Comparison of ENCODE assay signal across 19 cellular contexts in the genomic region with DNA sequence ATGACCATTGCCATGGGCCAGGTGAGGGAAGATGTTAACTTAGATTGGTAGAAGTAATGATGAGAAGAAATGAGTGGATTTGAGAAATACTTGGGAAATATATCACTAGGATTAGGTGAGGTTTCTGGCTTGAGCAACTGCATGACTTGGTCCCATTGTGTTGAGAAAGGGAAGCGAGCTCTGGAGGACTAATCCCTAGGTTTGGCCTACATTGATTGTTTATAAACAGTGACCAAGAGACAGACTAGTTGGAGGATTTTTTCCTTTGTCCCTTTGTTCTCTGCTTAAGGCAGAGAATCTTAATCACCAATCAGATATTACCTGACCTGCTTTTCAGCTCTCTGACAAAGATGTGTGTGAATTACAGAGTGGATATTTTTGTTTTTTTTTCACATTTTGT.
DNase-seq lines count a peak whose midpoint lies in the region; ATAC-seq, FAIRE-seq and TF ChIP-seq lines count a peak whose summit lies in the region.
"Had no signal": no experiment of that assay in that cellular context is flagged by ENCODE, and none has a peak within 500 bp of the region (broad histone marks: within the 10 kb centered on the region; RNA-seq: fewer than 3 reads in every experiment).

No MANE protein-coding gene starts in this region.

- no peak for ATAC-seq in HG03565 (IDR thresholded peaks at IDR 0.05; ENCODE audit: unreplicated experiment)
- ATAC-seq: GM12878, Panc1 had no signal

- TF ChIP-seq CTCF in bronchial epithelial cell (IDR thresholded peaks at IDR 0.05; ENCODE audit: insufficient read depth, low read length, severe bottlenecking) (no peak), fibroblast of pulmonary artery (IDR thresholded peaks at IDR 0.05; ENCODE audit: low read length, missing control alignments) (no peak), retinal pigment epithelial cell (conservative IDR thresholded peaks at IDR 0.05; ENCODE audit: low read depth, low read length) (no peak), GM10248 (IDR thresholded peaks at IDR 0.05; ENCODE audit: control extremely low read depth, extremely low read depth, low read depth, missing control alignments) (no peak)

- DNase-seq in HAP-1 (ENCODE audit: low spot score in 2 of 2) (peak; percentile 44 to 64), bronchial epithelial cell (ENCODE audit: low read depth) (peak; percentile 20), fibroblast of pulmonary artery (ENCODE audit: low read depth) (peak; percentile 51), retinal pigment epithelial cell (ENCODE audit: low read depth) (peak; percentile 41), posterior vena cava (ENCODE audit: low spot score) (no peak), GM10248 (ENCODE audit: extremely low spot score) (no peak)
- DNase-seq: CD4-positive, alpha-beta T cell; DMS153; GF-D8; NCI-H1092 treated with DMSO at 0.1 percent for 48 hours; NCI-H146; NCI-H2081; NCI-H2171 treated with DMSO at 0.1 percent for 48 hours; NCI-H446 had no signal

- H3K36me3 ChIP-seq in HAP-1 (replicated peaks) (no peaks in the 10 kb centered on the region), bronchial epithelial cell (ENCODE audit: control insufficient read depth, insufficient read depth, low read length) (peaks cover 2% of the 10 kb centered on the region)

- H3K9me3 ChIP-seq in HAP-1, result no peaks in the 10 kb centered on the region

- H3K27me3 ChIP-seq in HAP-1 (ENCODE audit: low read depth) (no peaks in the 10 kb centered on the region), bronchial epithelial cell (ENCODE audit: control insufficient read depth, insufficient read depth, low read length) (no peaks in the 10 kb centered on the region)

- intact Hi-C loops in posterior vena cava (cut with DNase I), result no loop called here

- H3K4me1 ChIP-seq in HAP-1, result peaks cover 9% of the 10 kb centered on the region
- H3K4me1 ChIP-seq: A549 had no signal

- no peak for FAIRE-seq in bronchial epithelial cell (lab: Jason Lieb, UNC)
- FAIRE-seq: A549, GM12878, GM19239 had no signal

- POLR2A ChIA-PET in GM10248 (lab: Yijun Ruan, JAX), result no interaction called here

- in situ Hi-C loops in HAP-1 (cut with MboI; ENCODE audit: low sequenced_read_pairs), result no loop called here

- CTCF ChIA-PET in GM10248 (lab: Yijun Ruan, JAX), result no interaction called here

- H3K4me3 ChIP-seq in HAP-1 (no peak overlapping the region), bronchial epithelial cell (ENCODE audit: low read depth, low read length) (no peak overlapping the region), fibroblast of pulmonary artery (replicated peaks; ENCODE audit: low read depth, low read length) (no peak overlapping the region), retinal pigment epithelial cell (ENCODE audit: low read length) (no peak overlapping the region)
- H3K4me3 ChIP-seq: A549, GM12878 had no signal

Comparison
In these comparisons a context has a peak if more than half of its experiments do, and no peak if none do; other contexts are left out.
1. DNase-seq: peak in HAP-1 (2 of 2), bronchial epithelial cell (single experiment), fibroblast of pulmonary artery (single experiment) and retinal pigment epithelial cell (single experiment); none in posterior vena cava (single experiment) and GM10248 (single experiment).